In genomic region chr16:15701367-15701766, GRCh38 we compare ENCODE assay signal across 24 cellular contexts.
"Had no signal": no experiment of that assay in that cellular context is flagged by ENCODE, and none has a peak within 500 bp of the region (broad histone marks: within the 10 kb centered on the region; RNA-seq: fewer than 3 reads in every experiment).

No MANE protein-coding gene starts in this region.

- H3K9me3 ChIP-seq: stomach had no signal

- ATAC-seq: activated CD4-positive, CD25-positive, alpha-beta regulatory T cell treated with anti-CD3 and anti-CD28 coated beads, Interleukin-2, amount 50 U/mL, for 24 hours; left ventricle myocardium superior; sciatic nerve; stimulated activated memory B cell treated with anti-CD40 and anti-IgM and Interleukin-4, amounts not matched to agents 10 μg/mL and 1 μg/mL and 100 μg/mL, for 72 hours; T-cell had no signal

- H3K9me3 Mint-ChIP-seq: activated CD4-positive, alpha-beta T cell treated with anti-CD3 and anti-CD28 coated beads, Interleukin-2, amount 10 ng/mL, durations not matched to agents 24 days and 14 days; memory B cell; naive B cell; neural crest cell; stimulated activated memory B cell treated with anti-CD40 and anti-IgM and Interleukin-4, amounts not matched to agents 10 μg/mL and 1 μg/mL and 100 μg/mL, for 72 hours; T-cell; T-helper 2 cell treated with Interferon-gamma antibody and Interleukin-4, amounts not matched to agents 5 μg/mL and 100 μg/mL, for 36 hours had no signal

- H3K27me3 Mint-ChIP-seq: activated CD4-positive, alpha-beta T cell treated with anti-CD3 and anti-CD28 coated beads, Interleukin-2, amount 10 ng/mL, durations not matched to agents 24 days and 14 days; memory B cell; naive B cell; stimulated activated memory B cell treated with anti-CD40 and anti-IgM and Interleukin-4, amounts not matched to agents 10 μg/mL and 1 μg/mL and 100 μg/mL, for 72 hours; T-cell had no signal

- FAIRE-seq: endometrium had no signal

- H3K4me3 ChIP-seq: SK-N-MC, smooth muscle cell, stomach had no signal

- H3K4me3 Mint-ChIP-seq: activated CD4-positive, alpha-beta T cell treated with anti-CD3 and anti-CD28 coated beads, Interleukin-2, amount 10 ng/mL, durations not matched to agents 24 days and 14 days; memory B cell; naive B cell; neural crest cell; stimulated activated memory B cell treated with anti-CD40 and anti-IgM and Interleukin-4, amounts not matched to agents 10 μg/mL and 1 μg/mL and 100 μg/mL, for 72 hours; T-cell; T-helper 2 cell treated with Interferon-gamma antibody and Interleukin-4, amounts not matched to agents 5 μg/mL and 100 μg/mL, for 36 hours had no signal

- H3K4me2 ChIP-seq: smooth muscle cell had no signal

- H3K27ac ChIP-seq: SK-N-MC, VCaP had no signal

- H3K27ac Mint-ChIP-seq: stimulated activated memory B cell treated with anti-CD40 and anti-IgM and Interleukin-4, amounts not matched to agents 10 μg/mL and 1 μg/mL and 100 μg/mL, for 72 hours; T-cell; T-helper 2 cell treated with Interferon-gamma antibody and Interleukin-4, amounts not matched to agents 5 μg/mL and 100 μg/mL, for 36 hours had no signal

- H3K27me3 ChIP-seq: stomach had no signal

- H3K4me1 Mint-ChIP-seq: neural crest cell had no signal

- DNase-seq: activated CD4-positive, alpha-beta T cell treated with anti-CD3 and anti-CD28 coated beads, Interleukin-2, amount 10 ng/mL, durations not matched to agents 24 days and 14 days; activated naive CD4-positive, alpha-beta T cell treated with Interleukin-2 at 50 U/mL for 16 hours; activated T-cell treated with anti-CD3 and anti-CD28 coated beads, Interleukin-2, amount 50 U/mL, for 1 hour; amygdala; erythroblast; foreskin melanocyte; hippocampal formation; left ventricle myocardium superior; naive B cell; occipital lobe; stimulated activated CD4-positive, alpha-beta T cell treated with anti-CD3 and anti-CD28 coated beads, Interleukin-15, amount 100 ng/mL, for 24 hours; stomach; T-cell; trophoblast cell had no signal
